Comparison of ENCODE assay signal across 23 cellular contexts in genomic region chr15:60612400-60613048, GRCh38.
A peak's percentile ranks its signal among the peaks of the same experiment; 100 is the strongest.
DNase-seq lines count a peak whose midpoint lies in the region; ATAC-seq and TF ChIP-seq lines count a peak whose summit lies in the region.
"Had no signal": no experiment of that assay in that cellular context is flagged by ENCODE, and none has a peak within 500 bp of the region (broad histone marks: within the 10 kb centered on the region; RNA-seq: fewer than 3 reads in every experiment).

No MANE protein-coding gene starts in this region.

- DNase-seq in NCI-H1694 (lab: John Stamatoyannopoulos, UW) (peak; percentile 9), NCI-H1694 treated with DMSO at 0.1 percent for 48 hours (lab: John Stamatoyannopoulos, UW) (no peak), SJCRH30 (peak; percentile 37 to 62), left ventricle myocardium inferior (no peak), suprapubic skin (ENCODE audit: low spot score in 2 of 2) (no peak), anterior cingulate cortex (lab: John Stamatoyannopoulos, UW) (no peak), cerebellum (ENCODE audit: low spot score) (no peak)
- DNase-seq: activated CD4-positive, alpha-beta T cell treated with anti-CD3 and anti-CD28 coated beads for 36 hours; activated naive CD4-positive, alpha-beta T cell; CD4-positive, CD25-positive, alpha-beta regulatory T cell; colonic mucosa; DND-41; head of caudate nucleus; immature natural killer cell; NCI-H187; NCI-H524 treated with DMSO at 0.1 percent for 48 hours; nephron progenitor cell; PC-3; stimulated activated CD4-positive, alpha-beta T cell treated with anti-CD3 and anti-CD28 coated beads, Interleukin-15, amount 100 ng/mL, for 24 hours; stimulated activated naive B cell treated with anti-CD40 and anti-IgM and Interleukin-4, amounts not matched to agents 10 μg/mL and 1 μg/mL and 100 μg/mL, for 72 hours had no signal

- TF ChIP-seq POLR2A in suprapubic skin (IDR thresholded peaks at IDR 0.05) = no peak

- H3K27me3 ChIP-seq in SJCRH30 (no peaks in the 10 kb centered on the region), left ventricle myocardium inferior (ENCODE audit: low read depth) (no peaks in the 10 kb centered on the region), suprapubic skin (no peaks in the 10 kb centered on the region)
- H3K27me3 ChIP-seq: colonic mucosa had no signal

- H3K27ac ChIP-seq in SJCRH30 (no peak overlapping the region), left ventricle myocardium inferior (replicated peaks) (peak overlapping the region; percentile 53), suprapubic skin (peak overlapping the region; percentile 76)
- H3K27ac ChIP-seq: colonic mucosa, SK-N-MC had no signal

- H3K36me3 ChIP-seq in SJCRH30 (no peaks in the 10 kb centered on the region), left ventricle myocardium inferior (no peaks in the 10 kb centered on the region), suprapubic skin (no peaks in the 10 kb centered on the region)
- H3K36me3 ChIP-seq: colonic mucosa had no signal

- H3K9me3 ChIP-seq in SJCRH30 (replicated peaks) (no peaks in the 10 kb centered on the region), left ventricle myocardium inferior (replicated peaks) (no peaks in the 10 kb centered on the region), suprapubic skin (no peaks in the 10 kb centered on the region)
- H3K9me3 ChIP-seq: colonic mucosa had no signal

- 35% methylated on average over 5 of the region's 5 CpGs for WGBS in suprapubic skin

- TF ChIP-seq EP300 in suprapubic skin (IDR thresholded peaks at IDR 0.05) = no peak

- H3K4me1 ChIP-seq in SJCRH30 (peaks cover 3% of the 10 kb centered on the region), left ventricle myocardium inferior (peaks cover 32% of the 10 kb centered on the region), suprapubic skin (peaks cover 50% of the 10 kb centered on the region)
- H3K4me1 ChIP-seq: colonic mucosa had no signal

- TF ChIP-seq CTCF in left ventricle myocardium inferior (IDR thresholded peaks at IDR 0.05; ENCODE audit: borderline replicate concordance) (no peak), suprapubic skin (IDR thresholded peaks at IDR 0.05) (no peak)

- H3K4me3 ChIP-seq in SJCRH30 (no peak overlapping the region), left ventricle myocardium inferior (no peak overlapping the region), suprapubic skin (no peak overlapping the region)
- H3K4me3 ChIP-seq: colonic mucosa, SK-N-MC had no signal

- intact Hi-C loops in left ventricle myocardium inferior (cut with micrococcal nuclease) = no loop called here

- no peak for ATAC-seq in HG02870 (IDR thresholded peaks at IDR 0.05; ENCODE audit: unreplicated experiment)
- ATAC-seq: activated CD4-positive, alpha-beta T cell treated with anti-CD3 and anti-CD28 coated beads for 36 hours; HCT116; PC-3; stimulated activated naive B cell treated with anti-CD40 and anti-IgM and Interleukin-4, amounts not matched to agents 10 μg/mL and 1 μg/mL and 100 μg/mL, for 72 hours had no signal

Comparison
In these comparisons a context has a peak if more than half of its experiments do, and no peak if none do; other contexts are left out.
1. DNase-seq: peak in NCI-H1694 (single experiment) and SJCRH30 (2 of 2); none in NCI-H1694 treated with DMSO at 0.1 percent for 48 hours (single experiment), left ventricle myocardium inferior (single experiment), suprapubic skin (0 of 2), anterior cingulate cortex (0 of 58) and cerebellum (single experiment).